ENCODE assay signal across 1 cellular context in genomic region chr3:149967067-149967685, GRCh38.
TF ChIP-seq lines count a peak whose summit lies in the region.

No MANE protein-coding gene starts in this region.

TF ChIP-seq in HepG2, 621 proteins besides CTCF, POLR2A, EP300 and RAD21 (continued from another document):
- TF ChIP-seq, protein P1, sequence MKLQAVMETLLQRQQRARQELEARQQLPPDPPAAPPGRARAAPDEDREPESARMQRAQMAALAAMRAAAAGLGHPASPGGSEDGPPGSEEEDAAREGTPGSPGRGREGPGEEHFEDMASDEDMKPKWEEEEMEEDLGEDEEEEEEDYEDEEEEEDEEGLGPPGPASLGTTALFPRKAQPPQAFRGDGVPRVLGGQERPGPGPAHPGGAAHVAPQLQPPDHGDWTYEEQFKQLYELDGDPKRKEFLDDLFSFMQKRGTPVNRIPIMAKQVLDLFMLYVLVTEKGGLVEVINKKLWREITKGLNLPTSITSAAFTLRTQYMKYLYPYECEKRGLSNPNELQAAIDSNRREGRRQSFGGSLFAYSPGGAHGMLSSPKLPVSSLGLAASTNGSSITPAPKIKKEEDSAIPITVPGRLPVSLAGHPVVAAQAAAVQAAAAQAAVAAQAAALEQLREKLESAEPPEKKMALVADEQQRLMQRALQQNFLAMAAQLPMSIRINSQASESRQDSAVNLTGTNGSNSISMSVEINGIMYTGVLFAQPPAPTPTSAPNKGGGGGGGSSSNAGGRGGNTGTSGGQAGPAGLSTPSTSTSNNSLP (IDR thresholded peaks at IDR 0.05; ENCODE audit: low read depth, low read length) = peak; percentile 71; the same call in 1 of the 2 replicates
- TF ChIP-seq CEBPG (CRISPR knock-in tag; IDR thresholded peaks at IDR 0.05) = peak; percentile 56
- peak; percentile 57 for TF ChIP-seq STAG1 (CRISPR knock-in tag; IDR thresholded peaks at IDR 0.05)
- no peak for TF ChIP-seq NPAS2 (CRISPR knock-in tag; IDR thresholded peaks at IDR 0.05; ENCODE audit: borderline replicate concordance)
- TF ChIP-seq CEBPB (IDR thresholded peaks at IDR 0.05; ENCODE audit: borderline replicate concordance, low read depth, low read length) = peak; percentile 60; the same call in 1 of the 2 replicates
- peak; percentile 24; the same call in 1 of the 2 replicates for TF ChIP-seq GATAD2A (CRISPR knock-in tag; IDR thresholded peaks at IDR 0.05)
- TF ChIP-seq KDM5A (IDR thresholded peaks at IDR 0.05; ENCODE audit: borderline replicate concordance, low read length) = peak; percentile 35; the same call in 1 of the 2 replicates
- no peak for TF ChIP-seq XBP1 (CRISPR knock-in tag; IDR thresholded peaks at IDR 0.05)
- TF ChIP-seq CHD4 (IDR thresholded peaks at IDR 0.05; ENCODE audit: borderline replicate concordance, low read length) = no peak
- peak; percentile 32; the same call in 1 of the 2 replicates for TF ChIP-seq SMC3 (IDR thresholded peaks at IDR 0.05; ENCODE audit: low read length)
- no peak for TF ChIP-seq ZSCAN25 (CRISPR knock-in tag; IDR thresholded peaks at IDR 0.05)
- TF ChIP-seq FOXA3 (CRISPR knock-in tag; IDR thresholded peaks at IDR 0.05) = no peak
- TF ChIP-seq MBD4 (IDR thresholded peaks at IDR 0.05; ENCODE audit: borderline replicate concordance, low read length) = no peak
- no peak for TF ChIP-seq ERF (CRISPR knock-in tag; IDR thresholded peaks at IDR 0.05)
- no peak for TF ChIP-seq ZBTB38 (CRISPR knock-in tag; IDR thresholded peaks at IDR 0.05)
- TF ChIP-seq, protein P2, sequence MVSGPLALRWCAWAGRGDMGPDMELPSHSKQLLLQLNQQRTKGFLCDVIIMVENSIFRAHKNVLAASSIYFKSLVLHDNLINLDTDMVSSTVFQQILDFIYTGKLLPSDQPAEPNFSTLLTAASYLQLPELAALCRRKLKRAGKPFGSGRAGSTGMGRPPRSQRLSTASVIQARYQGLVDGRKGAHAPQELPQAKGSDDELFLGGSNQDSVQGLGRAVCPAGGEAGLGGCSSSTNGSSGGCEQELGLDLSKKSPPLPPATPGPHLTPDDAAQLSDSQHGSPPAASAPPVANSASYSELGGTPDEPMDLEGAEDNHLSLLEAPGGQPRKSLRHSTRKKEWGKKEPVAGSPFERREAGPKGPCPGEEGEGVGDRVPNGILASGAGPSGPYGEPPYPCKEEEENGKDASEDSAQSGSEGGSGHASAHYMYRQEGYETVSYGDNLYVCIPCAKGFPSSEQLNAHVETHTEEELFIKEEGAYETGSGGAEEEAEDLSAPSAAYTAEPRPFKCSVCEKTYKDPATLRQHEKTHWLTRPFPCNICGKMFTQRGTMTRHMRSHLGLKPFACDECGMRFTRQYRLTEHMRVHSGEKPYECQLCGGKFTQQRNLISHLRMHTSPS (CRISPR knock-in tag; IDR thresholded peaks at IDR 0.05; ENCODE audit: low read depth) = no peak
